8 cellular contexts compared by ENCODE assay signal in the genomic region with DNA sequence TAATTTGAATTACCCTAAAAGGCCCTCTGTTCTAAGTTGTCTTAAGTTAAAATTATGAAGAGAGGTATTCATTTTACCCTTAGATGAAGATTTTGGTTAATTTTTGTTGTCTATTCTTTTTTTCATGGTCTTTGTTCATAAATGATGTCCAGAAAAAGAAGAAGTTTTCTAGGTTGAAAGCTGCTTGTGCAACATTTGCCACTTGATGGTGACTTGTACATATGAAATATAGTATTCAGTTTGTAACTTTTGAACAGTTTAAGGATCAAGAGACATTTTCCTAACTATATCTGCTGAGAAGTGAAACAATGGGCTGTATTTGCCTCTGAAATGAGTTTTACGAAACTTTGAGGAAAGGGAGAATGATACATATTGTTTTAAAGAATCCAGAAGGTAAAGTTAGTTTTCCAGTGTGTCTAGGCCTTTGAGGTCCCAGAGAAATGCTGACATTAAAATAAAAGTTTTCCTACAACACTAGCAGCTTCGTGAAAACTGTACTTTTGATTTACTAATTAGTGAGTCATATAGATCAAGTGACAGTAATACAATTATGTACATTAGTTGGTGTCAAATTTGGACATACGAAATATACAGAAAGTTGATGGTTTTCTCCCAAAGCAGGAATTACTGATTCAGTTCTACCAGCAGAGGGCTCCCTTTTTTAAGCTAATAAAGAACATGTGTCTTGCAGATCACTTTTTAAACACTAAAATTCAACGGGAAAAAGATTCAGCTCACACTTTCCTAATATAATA.
DNase-seq lines count a peak whose midpoint lies in the region; ATAC-seq, FAIRE-seq and TF ChIP-seq lines count a peak whose summit lies in the region.

No MANE protein-coding gene starts in this region.

- no peak for DNase-seq in CD4-positive, alpha-beta T cell
- no peak for DNase-seq in GM19239 (ENCODE audit: insufficient read length, low spot score)
- peak; percentile 7 for DNase-seq in RCC 7860 (ENCODE audit: low spot score)
- DNase-seq in choroid plexus epithelial cell (ENCODE audit: low read depth), result peak; percentile 79
- peak; percentile 68 for DNase-seq in myocyte (ENCODE audit: low read depth)
- DNase-seq in HEK293T (ENCODE audit: extremely low spot score), result no peak

- intact Hi-C loops in CD4-positive, alpha-beta T cell (cut with DNase I, micrococcal nuclease), result loop anchor here (1.0 to 10.0 kb wide), 7 partner anchors 34 to 1281 kb away; a partner anchor contains a TSS

- TF ChIP-seq CTCF in CD4-positive, alpha-beta T cell (IDR thresholded peaks at IDR 0.05), result peak; percentile 89
- TF ChIP-seq CTCF in choroid plexus epithelial cell (conservative IDR thresholded peaks at IDR 0.05; ENCODE audit: low read depth, low read length), result peak; percentile 59

- H3K36me3 Mint-ChIP-seq in CD4-positive, alpha-beta T cell (ENCODE audit: low read depth), result peaks cover 90% of the 10 kb centered on the region

- no peaks in the 10 kb centered on the region for H3K9me3 Mint-ChIP-seq in CD4-positive, alpha-beta T cell

- H3K9me3 ChIP-seq in CD4-positive, alpha-beta T cell (ENCODE audit: control insufficient read depth, low read length), result no peaks in the 10 kb centered on the region

- POLR2A ChIA-PET in CD4-positive, alpha-beta T cell (lab: Charles Lee), result interaction anchor here (0.6 to 3.5 kb wide), 9 partner anchors 16 to 1080 kb away, joined by 3 to 18 read pairs (median 4); a partner anchor contains a TSS
- POLR2A ChIA-PET in HEK293T (lab: Yijun Ruan, JAX), result no interaction called here

- no peak for ATAC-seq in CD4-positive, alpha-beta T cell (ENCODE audit: poor library complexity)
- ATAC-seq in GM18868 (IDR thresholded peaks at IDR 0.05; ENCODE audit: unreplicated experiment) (no peak), GM21360 (IDR thresholded peaks at IDR 0.05; ENCODE audit: unreplicated experiment) (no peak)

- H3K4me1 Mint-ChIP-seq in CD4-positive, alpha-beta T cell (ENCODE audit: low read depth), result peaks cover 97% of the 10 kb centered on the region

- H3K27ac ChIP-seq in CD4-positive, alpha-beta T cell (ENCODE audit: low read depth, low read length), result peak overlapping the region; percentile 15

- FAIRE-seq in GM19239 (lab: Jason Lieb, UNC), result peak; percentile 68
- FAIRE-seq in RCC 7860 (lab: Jason Lieb, UNC), result peak; percentile 22

- H3K27me3 Mint-ChIP-seq in CD4-positive, alpha-beta T cell, result no peaks in the 10 kb centered on the region

- CTCF ChIA-PET in CD4-positive, alpha-beta T cell (lab: Charles Lee), result interaction anchor here (0.6 to 3.2 kb wide), 29 partner anchors 9 to 1120 kb away, joined by 3 to 16 read pairs (median 4); no protein-coding TSS in a partner anchor
- CTCF ChIA-PET in HEK293T (lab: Yijun Ruan, JAX), result interaction anchor here (0.5 to 1.6 kb wide), 13 partner anchors 14 to 1963 kb away, joined by 3 to 7 read pairs (median 3); no protein-coding TSS in a partner anchor

- no peaks in the 10 kb centered on the region for H3K27me3 ChIP-seq in CD4-positive, alpha-beta T cell (ENCODE audit: control insufficient read depth, insufficient read depth, low read length)

- no peak overlapping the region for H3K4me3 ChIP-seq in choroid plexus epithelial cell (ENCODE audit: low read depth, low read length)

- peak overlapping the region; percentile 91 for H3K27ac Mint-ChIP-seq in CD4-positive, alpha-beta T cell

- peak overlapping the region; percentile 94 for H3K4me3 Mint-ChIP-seq in CD4-positive, alpha-beta T cell

TF ChIP-seq in HEK293T, 16 proteins besides CTCF, POLR2A, EP300 and RAD21:
- TF ChIP-seq CTBP1 (IDR thresholded peaks at IDR 0.05; ENCODE audit: borderline replicate concordance), result no peak
- TF ChIP-seq BHLHE40 (IDR thresholded peaks at IDR 0.05; ENCODE audit: borderline replicate concordance), result no peak
- no peak for TF ChIP-seq NFRKB (IDR thresholded peaks at IDR 0.05)
- TF ChIP-seq ELF4 (IDR thresholded peaks at IDR 0.05), result no peak
- TF ChIP-seq L3MBTL2 (conservative IDR thresholded peaks at IDR 0.05), result no peak
- no peak for TF ChIP-seq TARDBP (IDR thresholded peaks at IDR 0.05)
- TF ChIP-seq FOXM1 (IDR thresholded peaks at IDR 0.05; ENCODE audit: borderline replicate concordance), result no peak
- TF ChIP-seq HDGF (IDR thresholded peaks at IDR 0.05; ENCODE audit: borderline replicate concordance), result no peak
- TF ChIP-seq FOXK2 (IDR thresholded peaks at IDR 0.05), result no peak
- TF ChIP-seq ZNF384 (IDR thresholded peaks at IDR 0.05), result no peak
- TF ChIP-seq FOXA1 (IDR thresholded peaks at IDR 0.05), result no peak
- TF ChIP-seq LEF1 (IDR thresholded peaks at IDR 0.05; ENCODE audit: borderline replicate concordance), result no peak
- TF ChIP-seq SP1 (IDR thresholded peaks at IDR 0.05), result no peak
- no peak for TF ChIP-seq SUZ12 (IDR thresholded peaks at IDR 0.05)
- TF ChIP-seq ARNT (IDR thresholded peaks at IDR 0.05), result no peak
- TF ChIP-seq, protein P1, sequence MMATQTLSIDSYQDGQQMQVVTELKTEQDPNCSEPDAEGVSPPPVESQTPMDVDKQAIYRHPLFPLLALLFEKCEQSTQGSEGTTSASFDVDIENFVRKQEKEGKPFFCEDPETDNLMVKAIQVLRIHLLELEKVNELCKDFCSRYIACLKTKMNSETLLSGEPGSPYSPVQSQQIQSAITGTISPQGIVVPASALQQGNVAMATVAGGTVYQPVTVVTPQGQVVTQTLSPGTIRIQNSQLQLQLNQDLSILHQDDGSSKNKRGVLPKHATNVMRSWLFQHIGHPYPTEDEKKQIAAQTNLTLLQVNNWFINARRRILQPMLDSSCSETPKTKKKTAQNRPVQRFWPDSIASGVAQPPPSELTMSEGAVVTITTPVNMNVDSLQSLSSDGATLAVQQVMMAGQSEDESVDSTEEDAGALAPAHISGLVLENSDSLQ (IDR thresholded peaks at IDR 0.05), result no peak
TF ChIP-seq in HEK293T: peak in this region for 0.

Comparison
In these comparisons a context has a peak if more than half of its experiments do, and no peak if none do; other contexts are left out.
1. DNase-seq: peak in RCC 7860 (single experiment), choroid plexus epithelial cell (single experiment) and myocyte (single experiment); none in CD4-positive, alpha-beta T cell (0 of 10), GM19239 (single experiment) and HEK293T (single experiment).